Comparison of ENCODE assay signal across 19 cellular contexts in the genomic region with DNA sequence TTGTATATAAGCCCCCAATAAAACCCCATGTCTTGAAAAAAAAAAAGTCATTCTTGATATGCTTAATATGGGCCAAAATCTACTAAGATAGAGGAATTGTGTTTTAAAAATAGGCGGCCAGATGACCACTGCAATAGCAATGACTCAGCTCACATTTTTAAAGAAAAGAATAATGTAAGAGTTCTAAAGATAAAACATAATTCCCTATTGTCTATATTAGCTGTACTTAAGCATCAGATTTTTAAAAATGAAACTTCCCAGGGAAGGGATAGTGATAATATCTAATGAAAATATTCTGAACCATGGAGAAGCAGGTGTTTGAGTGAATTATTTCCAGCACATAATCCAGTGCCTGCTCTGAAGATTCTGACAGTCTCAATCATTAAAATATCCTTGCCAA.
"Had no signal": no experiment of that assay in that cellular context is flagged by ENCODE, and none has a peak within 500 bp of the region (broad histone marks: within the 10 kb centered on the region; RNA-seq: fewer than 3 reads in every experiment).

No MANE protein-coding gene starts in this region.

- H3K4me3 Mint-ChIP-seq: activated CD4-positive, alpha-beta memory T cell treated with anti-CD3 and anti-CD28 coated beads for 36 hours; activated naive CD8-positive, alpha-beta T cell; neural crest cell; T-cell had no signal

- H3K9me3 Mint-ChIP-seq: activated CD4-positive, alpha-beta memory T cell treated with anti-CD3 and anti-CD28 coated beads for 36 hours; neural crest cell; T-cell had no signal

- H3K4me3 ChIP-seq: cardiac muscle cell, left lung, pancreas, skin epidermis, tibial artery, uterus had no signal

- H3K27ac Mint-ChIP-seq: activated CD4-positive, alpha-beta memory T cell treated with anti-CD3 and anti-CD28 coated beads for 36 hours; activated naive CD8-positive, alpha-beta T cell; T-cell had no signal

- DNase-seq: activated CD4-positive, alpha-beta memory T cell treated with anti-CD3 and anti-CD28 coated beads for 36 hours; activated gamma-delta T cell; activated T-cell treated with anti-CD3 and anti-CD28 coated beads, Interleukin-2, amount 50 U/mL, for 48 hours; effector CD8-positive, alpha-beta T cell; erythroblast; head of caudate nucleus; islet precursor cell; left lung; mesenchymal stem cell; pancreas; T-cell; tibial artery; uterus had no signal

- H3K9me3 ChIP-seq: left lung, pancreas, tibial artery, uterus had no signal

- H3K27me3 ChIP-seq: cardiac muscle cell, left lung, pancreas, tibial artery, uterus had no signal

- FAIRE-seq: colon, pancreas had no signal

- H3K4me1 ChIP-seq: pancreas, uterus had no signal

- H3K27ac ChIP-seq: cardiac muscle cell, left lung, pancreas, skin epidermis, tibial artery, VCaP had no signal

- ATAC-seq: pancreas, T-cell had no signal

- H3K36me3 ChIP-seq: cardiac muscle cell, left lung, pancreas, tibial artery, uterus had no signal

- H3K36me3 Mint-ChIP-seq: activated CD4-positive, alpha-beta memory T cell treated with anti-CD3 and anti-CD28 coated beads for 36 hours; activated naive CD8-positive, alpha-beta T cell; T-cell had no signal
